24 cellular contexts compared by ENCODE assay signal in the genomic region with DNA sequence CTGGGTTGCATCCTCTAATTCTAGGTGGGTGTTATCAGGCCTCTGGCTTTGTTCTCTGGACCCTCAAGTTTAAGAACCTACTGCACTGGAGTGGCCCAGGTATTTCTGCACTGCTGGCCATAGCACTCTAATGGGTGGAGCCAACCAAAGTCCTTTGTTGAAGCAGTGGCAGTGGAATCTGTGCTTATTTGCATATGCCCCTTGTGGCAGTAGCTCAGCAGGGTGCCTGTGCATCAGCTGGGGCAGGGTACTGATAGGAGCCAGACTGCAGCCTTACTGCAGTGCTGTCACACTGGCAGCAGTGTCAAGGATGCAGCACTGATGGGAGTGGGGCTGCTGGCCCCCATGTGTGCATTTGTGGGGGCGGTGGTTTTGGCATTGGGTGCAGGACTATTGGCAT.
"Had no signal": no experiment of that assay in that cellular context is flagged by ENCODE, and none has a peak within 500 bp of the region (broad histone marks: within the 10 kb centered on the region; RNA-seq: fewer than 3 reads in every experiment).

No MANE protein-coding gene starts in this region.

- DNase-seq: activated CD4-positive, alpha-beta T cell treated with anti-CD3 and anti-CD28 coated beads, Interleukin-2, amount 10 ng/mL, durations not matched to agents 7 days and 5 days; activated CD4-positive, CD25-positive, alpha-beta regulatory T cell treated with anti-CD3 and anti-CD28 coated beads, Interleukin-2, amount 50 U/mL, for 72 hours; activated T-cell treated with anti-CD3 and anti-CD28 coated beads, Interleukin-2, amount 50 U/mL, for 24 hours; adrenal gland; brain microvascular endothelial cell; caudate nucleus; dermis blood vessel endothelial cell; effector CD8-positive, alpha-beta T cell; foreskin keratinocyte; naive B cell; posterior cingulate gyrus; right lobe of liver; stimulated activated CD4-positive, alpha-beta T cell treated with anti-CD3 and anti-CD28 coated beads, Interleukin-2, amount 100 ng/mL, for 24 hours; trophoblast cell; uterus had no signal

- H3K9me3 Mint-ChIP-seq: memory B cell had no signal

- H3K4me3 ChIP-seq: adrenal gland, ascending aorta, right lobe of liver, skin epidermis, uterus had no signal

- H3K27ac ChIP-seq: adrenal gland, ascending aorta, brain microvascular endothelial cell, foreskin keratinocyte, right lobe of liver, skin epidermis, uterus, VCaP had no signal

- H3K4me1 ChIP-seq: adrenal gland, ascending aorta, foreskin keratinocyte, right lobe of liver, uterus had no signal

- H3K4me3 Mint-ChIP-seq: activated CD4-positive, alpha-beta T cell treated with anti-CD3 and anti-CD28 coated beads, Interleukin-2, amount 10 ng/mL, durations not matched to agents 7 days and 5 days; activated naive CD8-positive, alpha-beta T cell; activated T-cell treated with anti-CD3 and anti-CD28 coated beads, Interleukin-2, amount 50 U/mL, for 24 hours; activated T-helper 17 cell treated with anti-CD3 and anti-CD28 coated beads, Interleukin-2, amount 50 U/mL, for 72 hours; memory B cell; naive B cell; stimulated activated memory B cell treated with anti-CD40 and anti-IgM and Interleukin-4, amounts not matched to agents 10 μg/mL and 1 μg/mL and 100 μg/mL, for 72 hours; T-helper 2 cell treated with Interferon-gamma antibody and Interleukin-4, amounts not matched to agents 5 μg/mL and 100 μg/mL, for 36 hours had no signal

- H3K27me3 ChIP-seq: adrenal gland, ascending aorta, brain microvascular endothelial cell, foreskin keratinocyte, right lobe of liver, uterus had no signal

- H3K36me3 ChIP-seq: adrenal gland, ascending aorta, brain microvascular endothelial cell, right lobe of liver, uterus had no signal

- H3K27ac Mint-ChIP-seq: activated CD4-positive, alpha-beta T cell treated with anti-CD3 and anti-CD28 coated beads, Interleukin-2, amount 10 ng/mL, durations not matched to agents 7 days and 5 days; activated naive CD8-positive, alpha-beta T cell; activated T-cell treated with anti-CD3 and anti-CD28 coated beads, Interleukin-2, amount 50 U/mL, for 24 hours; activated T-helper 17 cell treated with anti-CD3 and anti-CD28 coated beads, Interleukin-2, amount 50 U/mL, for 72 hours; memory B cell; naive B cell; stimulated activated memory B cell treated with anti-CD40 and anti-IgM and Interleukin-4, amounts not matched to agents 10 μg/mL and 1 μg/mL and 100 μg/mL, for 72 hours; T-helper 2 cell treated with Interferon-gamma antibody and Interleukin-4, amounts not matched to agents 5 μg/mL and 100 μg/mL, for 36 hours had no signal

- H3K36me3 Mint-ChIP-seq: activated naive CD8-positive, alpha-beta T cell; memory B cell; stimulated activated memory B cell treated with anti-CD40 and anti-IgM and Interleukin-4, amounts not matched to agents 10 μg/mL and 1 μg/mL and 100 μg/mL, for 72 hours had no signal

- H3K27me3 Mint-ChIP-seq: activated CD4-positive, alpha-beta T cell treated with anti-CD3 and anti-CD28 coated beads, Interleukin-2, amount 10 ng/mL, durations not matched to agents 7 days and 5 days; activated naive CD8-positive, alpha-beta T cell; activated T-cell treated with anti-CD3 and anti-CD28 coated beads, Interleukin-2, amount 50 U/mL, for 24 hours; activated T-helper 17 cell treated with anti-CD3 and anti-CD28 coated beads, Interleukin-2, amount 50 U/mL, for 72 hours; memory B cell; naive B cell; stimulated activated memory B cell treated with anti-CD40 and anti-IgM and Interleukin-4, amounts not matched to agents 10 μg/mL and 1 μg/mL and 100 μg/mL, for 72 hours had no signal

- ATAC-seq: activated T-helper 17 cell treated with anti-CD3 and anti-CD28 coated beads, Interleukin-2, amount 50 U/mL, for 72 hours; foreskin keratinocyte; left ventricle myocardium superior; right lobe of liver; stimulated activated memory B cell treated with anti-CD40 and anti-IgM and Interleukin-4, amounts not matched to agents 10 μg/mL and 1 μg/mL and 100 μg/mL, for 72 hours had no signal

- H3K9me3 ChIP-seq: adrenal gland, right lobe of liver, uterus had no signal

- H3K4me1 Mint-ChIP-seq: activated CD4-positive, alpha-beta T cell treated with anti-CD3 and anti-CD28 coated beads, Interleukin-2, amount 10 ng/mL, durations not matched to agents 7 days and 5 days; activated T-helper 17 cell treated with anti-CD3 and anti-CD28 coated beads, Interleukin-2, amount 50 U/mL, for 72 hours; memory B cell; stimulated activated memory B cell treated with anti-CD40 and anti-IgM and Interleukin-4, amounts not matched to agents 10 μg/mL and 1 μg/mL and 100 μg/mL, for 72 hours had no signal
